Comparison of ENCODE assay signal across 8 cellular contexts in genomic region chr20:1212607-1213396, GRCh38. TPM values are rescaled to one million over a fixed set of nuclear protein-coding genes. Genes with fewer than 3 reads are reported as not detected.
DNase-seq lines count a peak whose midpoint lies in the region; ATAC-seq lines count a peak whose summit lies in the region.

No MANE protein-coding gene starts in this region.

- DNase-seq in ELR (ENCODE audit: low read depth) (peak; percentile 84), NCI-H82 treated with DMSO at 0.1 percent for 48 hours (lab: John Stamatoyannopoulos, UW; ENCODE audit: unreplicated experiment) (peak; percentile 29), memory B cell (ENCODE audit: low spot score in 2 of 2) (peak; percentile 38 to 54)
- peak; percentile 84 for DNase-seq in activated CD8-positive, alpha-beta T cell treated with anti-CD3 and anti-CD28 coated beads, Interleukin-2, amount 10 ng/mL, durations not matched to agents 7 days and 5 days
- peak; percentile 44 to 57 (median 50) for DNase-seq in effector memory CD8-positive, alpha-beta T cell
- peak; percentile 24 for DNase-seq in stimulated activated CD8-positive, alpha-beta memory T cell treated with anti-CD3 and anti-CD28 coated beads, Interleukin-12 subunit alpha, Interleukin-12 subunit beta, amount 100 ng/mL, for 4 hours (ENCODE audit: low read depth)

- H3K4me1 Mint-ChIP-seq in activated CD8-positive, alpha-beta T cell treated with anti-CD3 and anti-CD28 coated beads, Interleukin-2, amount 10 ng/mL, durations not matched to agents 7 days and 5 days (ENCODE audit: low read depth) = peaks cover 34% of the 10 kb centered on the region
- H3K4me1 Mint-ChIP-seq in effector memory CD8-positive, alpha-beta T cell (ENCODE audit: low read depth in 2 of 2) = peaks cover 0 to 3% of the 10 kb centered on the region in 2 donors
- peaks cover 4% of the 10 kb centered on the region for H3K4me1 Mint-ChIP-seq in memory B cell

- ATAC-seq in HG03159 (IDR thresholded peaks at IDR 0.05; ENCODE audit: unreplicated experiment) (peak; percentile 74), memory B cell (ENCODE audit: low read depth) (peak; percentile 93), HG03025 (IDR thresholded peaks at IDR 0.05; ENCODE audit: low FRiP score, unreplicated experiment) (no peak)
- peak; percentile 95 for ATAC-seq in activated CD8-positive, alpha-beta T cell treated with anti-CD3 and anti-CD28 coated beads, Interleukin-2, amount 10 ng/mL, durations not matched to agents 7 days and 5 days
- ATAC-seq in effector memory CD8-positive, alpha-beta T cell (replicated peaks) = peak; percentile 96

- H3K36me3 Mint-ChIP-seq in activated CD8-positive, alpha-beta T cell treated with anti-CD3 and anti-CD28 coated beads, Interleukin-2, amount 10 ng/mL, durations not matched to agents 7 days and 5 days (ENCODE audit: low read depth) = no peaks in the 10 kb centered on the region
- no peaks in the 10 kb centered on the region for H3K36me3 Mint-ChIP-seq in effector memory CD8-positive, alpha-beta T cell (ENCODE audit: insufficient read depth)
- H3K36me3 Mint-ChIP-seq in memory B cell = no peaks in the 10 kb centered on the region

- peaks cover 27% of the 10 kb centered on the region for H3K27me3 Mint-ChIP-seq in activated CD8-positive, alpha-beta T cell treated with anti-CD3 and anti-CD28 coated beads, Interleukin-2, amount 10 ng/mL, durations not matched to agents 7 days and 5 days (ENCODE audit: low read depth)
- H3K27me3 Mint-ChIP-seq in effector memory CD8-positive, alpha-beta T cell = peaks cover 49 to 70% of the 10 kb centered on the region in 2 donors
- H3K27me3 Mint-ChIP-seq in memory B cell = peaks cover 31% of the 10 kb centered on the region

- CTCF ChIA-PET in activated CD8-positive, alpha-beta T cell treated with anti-CD3 and anti-CD28 coated beads, Interleukin-2, amount 10 ng/mL, durations not matched to agents 7 days and 5 days (lab: Charles Lee) = interaction anchor here (0.6 to 5.0 kb wide), 33 partner anchors 9 to 409 kb away, joined by 3 to 29 read pairs (median 4); partner anchors contain the start of genes C20orf202, FAM110A, NSFL1C and PSMF1

- H3K4me3 Mint-ChIP-seq in activated CD8-positive, alpha-beta T cell treated with anti-CD3 and anti-CD28 coated beads, Interleukin-2, amount 10 ng/mL, durations not matched to agents 7 days and 5 days = no peak overlapping the region
- no peak overlapping the region for H3K4me3 Mint-ChIP-seq in effector memory CD8-positive, alpha-beta T cell
- peak overlapping the region; percentile 25 for H3K4me3 Mint-ChIP-seq in memory B cell

- POLR2A ChIA-PET in activated CD8-positive, alpha-beta T cell treated with anti-CD3 and anti-CD28 coated beads, Interleukin-2, amount 10 ng/mL, durations not matched to agents 7 days and 5 days (lab: Charles Lee) = interaction anchor here (0.6 to 0.7 kb wide), 2 partner anchors 37 to 223 kb away, joined by 3 read pairs; no protein-coding TSS in a partner anchor

- no peaks in the 10 kb centered on the region for H3K9me3 Mint-ChIP-seq in activated CD8-positive, alpha-beta T cell treated with anti-CD3 and anti-CD28 coated beads, Interleukin-2, amount 10 ng/mL, durations not matched to agents 7 days and 5 days (ENCODE audit: insufficient read depth)
- no peaks in the 10 kb centered on the region for H3K9me3 Mint-ChIP-seq in effector memory CD8-positive, alpha-beta T cell
- no peaks in the 10 kb centered on the region for H3K9me3 Mint-ChIP-seq in memory B cell

- no peak overlapping the region for H3K27ac Mint-ChIP-seq in activated CD8-positive, alpha-beta T cell treated with anti-CD3 and anti-CD28 coated beads, Interleukin-2, amount 10 ng/mL, durations not matched to agents 7 days and 5 days
- no peak overlapping the region for H3K27ac Mint-ChIP-seq in effector memory CD8-positive, alpha-beta T cell
- no peak overlapping the region for H3K27ac Mint-ChIP-seq in memory B cell

RNA-seq across cellular contexts. Expression of gene C20orf202, which starts 9.5 kb away (rescaled TPM):
- total RNA-seq in activated CD8-positive, alpha-beta T cell treated with anti-CD3 and anti-CD28 coated beads, Interleukin-2, amount 10 ng/mL, durations not matched to agents 7 days and 5 days = not detected

RNA-seq across cellular contexts. Expression of gene RAD21L1, which starts 13.0 kb away (rescaled TPM):
- under 1 TPM in 1 of 2 experiments, not detected in 1; 0.18 TPM for total RNA-seq in activated CD8-positive, alpha-beta T cell treated with anti-CD3 and anti-CD28 coated beads, Interleukin-2, amount 10 ng/mL, durations not matched to agents 7 days and 5 days

RNA-seq across cellular contexts. Expression of gene TMEM74B, which starts 28.0 kb away (rescaled TPM):
- 1 to 10 TPM in 1 of 2 experiments, under 1 TPM in 1; 0.39 to 1.1 TPM for total RNA-seq in activated CD8-positive, alpha-beta T cell treated with anti-CD3 and anti-CD28 coated beads, Interleukin-2, amount 10 ng/mL, durations not matched to agents 7 days and 5 days

RNA-seq across cellular contexts. Expression of gene SNPH, which starts 53.3 kb away (rescaled TPM):
- total RNA-seq in activated CD8-positive, alpha-beta T cell treated with anti-CD3 and anti-CD28 coated beads, Interleukin-2, amount 10 ng/mL, durations not matched to agents 7 days and 5 days = 1 to 10 TPM; 6.5 to 7.6 TPM

Comparison
In these comparisons a context has a peak if more than half of its experiments do, and no peak if none do; other contexts are left out.
1. DNase-seq: peak in every context shown above with its lines; median percentile 84 in ELR; 84 in activated CD8-positive, alpha-beta T cell treated with anti-CD3 and anti-CD28 coated beads, Interleukin-2, amount 10 ng/mL, durations not matched to agents 7 days and 5 days; 50 in effector memory CD8-positive, alpha-beta T cell; 46 in memory B cell; 29 in NCI-H82 treated with DMSO at 0.1 percent for 48 hours; 24 in stimulated activated CD8-positive, alpha-beta memory T cell treated with anti-CD3 and anti-CD28 coated beads, Interleukin-12 subunit alpha, Interleukin-12 subunit beta, amount 100 ng/mL, for 4 hours.